ENCODE assay signal across 12 cellular contexts in genomic region chr2:100852999-100853908, GRCh38. TPM values are rescaled to one million over a fixed set of nuclear protein-coding genes. Genes with fewer than 3 reads are reported as not detected.
DNase-seq lines count a peak whose midpoint lies in the region; ATAC-seq and TF ChIP-seq lines count a peak whose summit lies in the region.
"Had no signal": no experiment of that assay in that cellular context is flagged by ENCODE, and none has a peak within 500 bp of the region (broad histone marks: within the 10 kb centered on the region; RNA-seq: fewer than 3 reads in every experiment).

No MANE protein-coding gene starts in this region.

- H3K79me1 ChIP-seq in H9 (ENCODE audit: insufficient read depth, low read depth, low read length, poor library complexity, severe bottlenecking), result no peaks in the 10 kb centered on the region

- no peak overlapping the region for H3T11ph ChIP-seq in H9 (ENCODE audit: low read length)

- no peak overlapping the region for H3K4ac ChIP-seq in H9 (ENCODE audit: low read depth, low read length)

- no CpG with 5 or more reads among the region's 14 CpGs for WGBS in H9 (ENCODE audit: extremely low coverage, insufficient read length, low lambda C conversion rate)

- no peak overlapping the region for H3K23ac ChIP-seq in H9 (ENCODE audit: insufficient read length, low read depth, low read length)

- no peaks in the 10 kb centered on the region for H3K9me2 ChIP-seq in OCI-LY1 (ENCODE audit: low read depth, low read length)

- ATAC-seq in HG03108 (IDR thresholded peaks at IDR 0.05; ENCODE audit: unreplicated experiment) (no peak), HG03045 (IDR thresholded peaks at IDR 0.05; ENCODE audit: unreplicated experiment) (no peak)

- no peaks in the 10 kb centered on the region for H3K4me1 ChIP-seq in H9 (ENCODE audit: insufficient read depth, low read length)
- H3K4me1 ChIP-seq in OCI-LY1 (ENCODE audit: insufficient read depth, low read length, severe bottlenecking), result peaks cover 33% of the 10 kb centered on the region
- H3K4me1 ChIP-seq: BLaER1 had no signal

- H2BK12ac ChIP-seq in H9 (ENCODE audit: insufficient read length, low read depth, low read length), result peak overlapping the region; percentile 24

- H2BK15ac ChIP-seq in H9 (ENCODE audit: low read depth, low read length), result no peak overlapping the region

- DNase-seq in COLO829 (ENCODE audit: low spot score), result peak; percentile 84
- DNase-seq in H9, result peak; percentile 56
- DNase-seq in epithelial cell of proximal tubule (ENCODE audit: low read depth), result peak; percentile 35
- DNase-seq in kidney tubule cell (ENCODE audit: low spot score), result no peak
- no peak for DNase-seq in activated CD4-positive, alpha-beta T cell treated with anti-CD3 and anti-CD28 coated beads, Interleukin-2, amount 50 U/mL, for 48 hours
- DNase-seq: NCI-H1092 treated with DMSO at 0.1 percent for 48 hours, SHP77 had no signal

- H3K18ac ChIP-seq in H9 (ENCODE audit: insufficient read length, low read depth, low read length), result no peak overlapping the region

- no peak overlapping the region for H4K91ac ChIP-seq in H9 (ENCODE audit: insufficient read length, low read depth, low read length)

- no peak overlapping the region for H2BK120ac ChIP-seq in H9 (ENCODE audit: low read depth, low read length, poor library complexity, severe bottlenecking)

- H2BK20ac ChIP-seq in H9 (ENCODE audit: low read depth, low read length, poor library complexity, severe bottlenecking), result no peak overlapping the region

- H3K14ac ChIP-seq in H9 (ENCODE audit: insufficient read depth, low read length), result no peak overlapping the region

- H3K4me3 ChIP-seq in OCI-LY1 (ENCODE audit: low read depth, low read length, poor library complexity, severe bottlenecking), result no peak overlapping the region
- no peak overlapping the region for H3K4me3 ChIP-seq in epithelial cell of proximal tubule (ENCODE audit: low read depth, low read length)
- H3K4me3 ChIP-seq: BLaER1, skin epidermis had no signal

- H3K4me2 ChIP-seq in H9 (ENCODE audit: insufficient read depth, insufficient read length, low read length) (no peak overlapping the region), OCI-LY1 (ENCODE audit: low read length) (peak overlapping the region; percentile 6; the same call in 1 of the 2 replicates)
- H3K4me2 ChIP-seq: BLaER1 had no signal

- no peak overlapping the region for H2BK5ac ChIP-seq in H9 (ENCODE audit: insufficient read length, low read length)

- peak overlapping the region in 1 of 3 experiments; percentile 55; a peak in 1 of 7 replicates for H3K27ac Mint-ChIP-seq in H9

- H4K20me1 ChIP-seq in H9 (ENCODE audit: control insufficient read depth, insufficient read depth, insufficient read length), result no peaks in the 10 kb centered on the region
- H4K20me1 ChIP-seq in OCI-LY1 (ENCODE audit: insufficient read depth, low read length), result no peaks in the 10 kb centered on the region
- H4K20me1 ChIP-seq: BLaER1 had no signal

- no peaks in the 10 kb centered on the region; the same call in 1 of the 2 replicates for H3K27me3 Mint-ChIP-seq in H9 (ENCODE audit: low read depth)

- no peaks in the 10 kb centered on the region for H3F3A ChIP-seq in OCI-LY1 (ENCODE audit: insufficient read depth, low read length)

- no peaks in the 10 kb centered on the region for H3K79me2 ChIP-seq in H9 (ENCODE audit: insufficient read depth, low read length)
- no peaks in the 10 kb centered on the region for H3K79me2 ChIP-seq in OCI-LY1 (ENCODE audit: insufficient read depth, low read length)

- H3K4me1 Mint-ChIP-seq in H9, result peaks cover 11 to 12% of the 10 kb centered on the region in 2 experiments

- no peak overlapping the region for H3K4me3 Mint-ChIP-seq in H9

- no peaks in the 10 kb centered on the region for H3K36me3 Mint-ChIP-seq in H9 (ENCODE audit: insufficient read depth in 1 of 3, low read depth in 3 of 3)

- no peaks in the 10 kb centered on the region for H3K23me2 ChIP-seq in H9 (ENCODE audit: insufficient read length, low read depth, low read length, poor library complexity, severe bottlenecking)

- H3K27ac ChIP-seq in H9 (ENCODE audit: insufficient read length, low read depth, low read length) (no peak overlapping the region), OCI-LY1 (ENCODE audit: low read depth, low read length, poor library complexity, severe bottlenecking) (peak overlapping the region; percentile 14)
- H3K27ac ChIP-seq: BLaER1, skin epidermis had no signal

- H3K9ac ChIP-seq in H9 (ENCODE audit: extremely low read depth, insufficient read length, low read length), result no peak overlapping the region
- no peak overlapping the region for H3K9ac ChIP-seq in OCI-LY1 (ENCODE audit: low read length)
- H3K9ac ChIP-seq: BLaER1 had no signal

- no peak overlapping the region for H2AK5ac ChIP-seq in H9 (ENCODE audit: insufficient read length, low read length)

- no peaks in the 10 kb centered on the region; the same call in 1 of the 2 replicates for H3K36me3 ChIP-seq in OCI-LY1 (ENCODE audit: insufficient read depth, low read length)
- H3K36me3 ChIP-seq: BLaER1 had no signal

- H3K56ac ChIP-seq in H9 (ENCODE audit: insufficient read length, low read depth, low read length), result no peak overlapping the region

- H2AFZ ChIP-seq in H9 (ENCODE audit: low read length) (no peak overlapping the region), OCI-LY1 (ENCODE audit: low read length) (no peak overlapping the region)

- no peak overlapping the region for H4K8ac ChIP-seq in H9 (replicated peaks; ENCODE audit: insufficient read length, low read depth, low read length)

- no peaks in the 10 kb centered on the region; a peak in 1 of 5 replicates for H3K9me3 Mint-ChIP-seq in H9

- TF ChIP-seq CTCF in H9 (conservative IDR thresholded peaks at IDR 0.05) (no peak; the same call in 2 of the 3 replicates), OCI-LY1 (IDR thresholded peaks at IDR 0.05; ENCODE audit: low read length) (peak; percentile 41), epithelial cell of proximal tubule (conservative IDR thresholded peaks at IDR 0.05; ENCODE audit: low read depth, low read length) (no peak)

- no peaks in the 10 kb centered on the region for H3K9me3 ChIP-seq in H9 (ENCODE audit: control insufficient read depth, low read depth, low read length)
- no peaks in the 10 kb centered on the region for H3K9me3 ChIP-seq in OCI-LY1 (ENCODE audit: low read length)
- H3K9me3 ChIP-seq: BLaER1 had no signal

- H3K27me3 ChIP-seq in H9 (ENCODE audit: insufficient read depth, low read length) (no peaks in the 10 kb centered on the region), OCI-LY1 (ENCODE audit: insufficient read depth, low read length) (no peaks in the 10 kb centered on the region; the same call in 1 of the 2 replicates)
- H3K27me3 ChIP-seq: BLaER1 had no signal

- H4K5ac ChIP-seq in H9 (ENCODE audit: insufficient read length, low read depth, low read length), result no peak overlapping the region

RNA-seq across cellular contexts. Expression of gene NPAS2, which starts 33.3 kb away (rescaled TPM):
- total RNA-seq in H9 (2021) (1.1 and 1.3 TPM in 2 replicates), epithelial cell of proximal tubule (11.0 and 11.5 TPM in 2 replicates)

Comparison
In these comparisons a context has a peak if more than half of its experiments do, and no peak if none do; other contexts are left out.
1. DNase-seq: peak in COLO829 (single experiment), H9 (single experiment) and epithelial cell of proximal tubule (single experiment); none in kidney tubule cell (single experiment) and activated CD4-positive, alpha-beta T cell treated with anti-CD3 and anti-CD28 coated beads, Interleukin-2, amount 50 U/mL, for 48 hours (0 of 2).